8 cellular contexts compared by ENCODE assay signal in the genomic region with DNA sequence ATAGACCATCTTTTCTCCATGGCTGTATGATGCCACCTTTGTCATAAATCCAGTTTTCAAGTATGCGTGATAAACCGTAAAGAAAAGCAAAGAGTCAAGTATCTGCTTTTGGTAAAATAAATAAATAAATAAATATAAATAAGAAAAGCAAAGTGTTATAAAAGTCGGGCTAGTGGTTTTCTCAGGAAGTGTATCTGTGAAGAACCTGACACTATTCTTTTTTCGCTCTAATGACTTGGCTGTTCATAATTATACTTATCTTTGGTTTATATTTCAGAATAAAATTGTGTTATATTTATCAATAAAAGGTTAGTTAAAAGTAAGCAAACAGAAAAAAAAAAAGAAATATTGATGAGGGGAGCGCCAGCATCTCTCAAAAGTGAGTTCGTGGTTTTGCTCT. TPM values are rescaled to one million over a fixed set of nuclear protein-coding genes. Genes with fewer than 3 reads are reported as not detected.
DNase-seq lines count a peak whose midpoint lies in the region; ATAC-seq and TF ChIP-seq lines count a peak whose summit lies in the region.

No MANE protein-coding gene starts in this region.

- peaks cover 24% of the 10 kb centered on the region for H3K36me3 Mint-ChIP-seq in natural killer cell

- H3K9me2 ChIP-seq in Loucy (replicated peaks; ENCODE audit: low read depth, low read length), result no peaks in the 10 kb centered on the region

- intact Hi-C loops in dorsolateral prefrontal cortex (cut with DNase I) (no loop called here), natural killer cell (cut with micrococcal nuclease) (loop anchor here (2.0 to 10.0 kb wide), 2 partner anchors 23 to 53 kb away; a partner anchor contains a TSS)

- H3K27ac Mint-ChIP-seq in natural killer cell, result peak overlapping the region; percentile 89 to 94

- no peaks in the 10 kb centered on the region for H3K27me3 Mint-ChIP-seq in natural killer cell (ENCODE audit: low read depth in 2 of 2)

- peaks cover 11% of the 10 kb centered on the region for H3K4me1 ChIP-seq in Loucy (ENCODE audit: insufficient read depth, low read length, poor library complexity, severe bottlenecking)

- peak overlapping the region; percentile 90 for H3K4me3 Mint-ChIP-seq in natural killer cell

- no peaks in the 10 kb centered on the region for H3F3A ChIP-seq in Loucy (ENCODE audit: low read depth)

- peaks cover 4% of the 10 kb centered on the region; the same call in 1 of the 2 replicates for H3K9me3 ChIP-seq in Loucy (ENCODE audit: insufficient read depth, low read depth, low read length)

- TF ChIP-seq CTCF in AG10803 (conservative IDR thresholded peaks at IDR 0.05; ENCODE audit: low read length) (no peak), Loucy (conservative IDR thresholded peaks at IDR 0.05; ENCODE audit: low read length) (no peak), dorsolateral prefrontal cortex (IDR thresholded peaks at IDR 0.05 in 54 of 56, conservative IDR thresholded peaks at IDR 0.05 in 2 of 56; ENCODE audit: low read depth in 1 of 56, partially characterized antibody in 56 of 56) (no peak), natural killer cell (IDR thresholded peaks at IDR 0.05) (no peak)

- H2AFZ ChIP-seq in Loucy (ENCODE audit: low read length), result peak overlapping the region; percentile 98

- H3K9ac ChIP-seq in Loucy (ENCODE audit: low read depth, low read length, poor library complexity, severe bottlenecking), result peak overlapping the region; percentile 97

- H3K36me3 ChIP-seq in Loucy (ENCODE audit: insufficient read depth, low read length), result no peaks in the 10 kb centered on the region

- H3K79me2 ChIP-seq in Loucy (ENCODE audit: insufficient read depth, low read length), result peaks cover 19% of the 10 kb centered on the region

- peak overlapping the region in 23 of 59 donors; percentile 1 to 87 (median 60) for H3K27ac ChIP-seq in dorsolateral prefrontal cortex

- peak; percentile 42 to 56 (median 52) for ATAC-seq in natural killer cell
- ATAC-seq in GM19328 (IDR thresholded peaks at IDR 0.05; ENCODE audit: unreplicated experiment), result no peak
- ATAC-seq in HG02763 (IDR thresholded peaks at IDR 0.05; ENCODE audit: unreplicated experiment), result no peak

- DNase-seq in AG10803 (ENCODE audit: low read depth) (no peak), dorsolateral prefrontal cortex (no peak), natural killer cell (no peak), medulla oblongata (ENCODE audit: extremely low spot score) (no peak), nucleus accumbens (lab: John Stamatoyannopoulos, UW) (no peak)

- H3K9me3 Mint-ChIP-seq in natural killer cell, result peaks cover 0 to 12% of the 10 kb centered on the region in 2 donors

- H3K4me2 ChIP-seq in Loucy (ENCODE audit: low read depth, low read length, poor library complexity, severe bottlenecking), result peak overlapping the region; percentile 80

- H3K27me3 ChIP-seq in Loucy (ENCODE audit: insufficient read depth, low read length, poor library complexity, severe bottlenecking) (no peaks in the 10 kb centered on the region), dorsolateral prefrontal cortex (no peaks in the 10 kb centered on the region)

- H4K20me1 ChIP-seq in Loucy (ENCODE audit: insufficient read depth, low read length, poor library complexity, severe bottlenecking), result no peaks in the 10 kb centered on the region

- H3K4me3 ChIP-seq in AG10803 (ENCODE audit: low read length), result peak overlapping the region; percentile 82
- H3K4me3 ChIP-seq in Loucy (ENCODE audit: low read length, poor library complexity, severe bottlenecking), result peak overlapping the region; percentile 97
- H3K4me3 ChIP-seq in dorsolateral prefrontal cortex, result peak overlapping the region; percentile 55 to 97 (median 83)

- peaks cover 19 to 21% of the 10 kb centered on the region in 2 donors for H3K4me1 Mint-ChIP-seq in natural killer cell

RNA-seq across cellular contexts. Expression of a gene that starts 0.6 kb away (rescaled TPM):
- total RNA-seq in dorsolateral prefrontal cortex, result 10 to 100 TPM in 39 of 120 experiments, 1 to 10 TPM in 81; 4.9 to 15.6 (median 9.1) TPM
- 10 to 100 TPM in 2 of 3 donors, 1 to 10 TPM in 1; 9.6 to 17.0 (median 10.1) TPM for total RNA-seq in natural killer cell

RNA-seq across cellular contexts. Expression of a gene that starts 23.5 kb away (rescaled TPM):
- total RNA-seq in dorsolateral prefrontal cortex (10 to 100 TPM in 8 of 120 experiments, 1 to 10 TPM in 112; 3.1 to 15.7 (median 7.2) TPM), natural killer cell (1 to 10 TPM; 5.5 to 9.7 (median 5.7) TPM)

RNA-seq across cellular contexts. Expression of a gene that starts 30.9 kb away (rescaled TPM):
- total RNA-seq in dorsolateral prefrontal cortex (1 to 10 TPM in 119 of 120 experiments, under 1 TPM in 1; 0.95 to 5.3 (median 2.8) TPM), natural killer cell (1 to 10 TPM; 4.6 to 5.4 (median 4.6) TPM)

RNA-seq across cellular contexts. Expression of a gene that starts 57.7 kb away (rescaled TPM):
- total RNA-seq in dorsolateral prefrontal cortex (10 to 100 TPM in 94 of 120 experiments, 1 to 10 TPM in 26; 5.1 to 18.3 (median 12.0) TPM), natural killer cell (1 to 10 TPM; 2.2 to 2.4 (median 2.3) TPM)

Comparison
In these comparisons a context has a peak if more than half of its experiments do, and no peak if none do; other contexts are left out.
1. ATAC-seq: peak in natural killer cell (3 of 3); none in GM19328 (single experiment) and HG02763 (single experiment).
2. Peak in every context shown above with its lines, with median percentiles within 50 percentile points of each other: H3K4me3 ChIP-seq.